30 cellular contexts compared by ENCODE assay signal in the genomic region with DNA sequence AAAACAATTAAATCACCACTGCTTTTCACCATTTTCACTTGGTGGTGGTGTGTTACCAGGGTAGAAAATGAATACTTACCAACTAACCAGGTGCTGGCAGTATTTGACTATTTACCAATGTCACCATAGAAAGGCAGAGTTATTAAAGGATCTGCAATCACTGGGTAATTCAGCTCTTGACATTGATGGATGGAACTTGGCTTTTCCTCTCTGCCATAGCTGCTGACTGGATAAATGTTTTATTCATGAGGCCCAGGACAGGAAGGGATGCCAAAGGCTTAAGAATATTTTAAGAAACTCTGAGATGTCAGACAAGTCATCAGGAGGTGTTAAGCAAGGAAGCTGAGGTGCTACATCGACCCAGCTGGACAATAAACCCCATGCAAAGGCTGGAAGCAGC.
DNase-seq lines count a peak whose midpoint lies in the region; ATAC-seq and TF ChIP-seq lines count a peak whose summit lies in the region.
"Had no signal": no experiment of that assay in that cellular context is flagged by ENCODE, and none has a peak within 500 bp of the region (broad histone marks: within the 10 kb centered on the region; RNA-seq: fewer than 3 reads in every experiment).

No MANE protein-coding gene starts in this region.

- ATAC-seq in natural killer cell, result no peak
- ATAC-seq: activated T-cell treated with anti-CD3 and anti-CD28 coated beads, Interleukin-2, amount 50 U/mL, for 4 hours; body of pancreas; natural killer cell treated with Interleukin-12 subunit alpha and Interleukin-12 subunit beta and Interleukin-15 and Interleukin-18, amount 100 ng/mL, for 72 hours; Panc1; right lobe of liver; stimulated activated effector memory CD8-positive, alpha-beta T cell treated with anti-CD3 and anti-CD28 coated beads, Interleukin-12 subunit alpha, Interleukin-12 subunit beta, amount 100 ng/mL, for 72 hours had no signal

- no peak overlapping the region for H3K4me3 Mint-ChIP-seq in natural killer cell
- H3K4me3 Mint-ChIP-seq: activated CD4-positive, alpha-beta T cell treated with anti-CD3 and anti-CD28 coated beads, Interleukin-2, amount 10 ng/mL, durations not matched to agents 24 days and 14 days; activated T-cell treated with anti-CD3 and anti-CD28 coated beads, Interleukin-2, amount 50 U/mL, for 4 hours; CD14-positive monocyte; natural killer cell treated with Interleukin-12 subunit alpha and Interleukin-12 subunit beta and Interleukin-15 and Interleukin-18, amount 100 ng/mL, for 72 hours; stimulated activated effector memory CD8-positive, alpha-beta T cell treated with anti-CD3 and anti-CD28 coated beads, Interleukin-12 subunit alpha, Interleukin-12 subunit beta, amount 100 ng/mL, for 72 hours had no signal

- H3K36me3 Mint-ChIP-seq in natural killer cell, result no peaks in the 10 kb centered on the region
- H3K36me3 Mint-ChIP-seq: CD14-positive monocyte; natural killer cell treated with Interleukin-12 subunit alpha and Interleukin-12 subunit beta and Interleukin-15 and Interleukin-18, amount 100 ng/mL, for 72 hours; stimulated activated effector memory CD8-positive, alpha-beta T cell treated with anti-CD3 and anti-CD28 coated beads, Interleukin-12 subunit alpha, Interleukin-12 subunit beta, amount 100 ng/mL, for 72 hours had no signal

- intact Hi-C loops in natural killer cell (cut with micrococcal nuclease), result no loop called here

- no peaks in the 10 kb centered on the region for H3K9me3 Mint-ChIP-seq in natural killer cell
- H3K9me3 Mint-ChIP-seq: activated T-cell treated with anti-CD3 and anti-CD28 coated beads, Interleukin-2, amount 50 U/mL, for 4 hours; natural killer cell treated with Interleukin-12 subunit alpha and Interleukin-12 subunit beta and Interleukin-15 and Interleukin-18, amount 100 ng/mL, for 72 hours; stimulated activated effector memory CD8-positive, alpha-beta T cell treated with anti-CD3 and anti-CD28 coated beads, Interleukin-12 subunit alpha, Interleukin-12 subunit beta, amount 100 ng/mL, for 72 hours had no signal

- TF ChIP-seq CTCF in fibroblast of pulmonary artery (IDR thresholded peaks at IDR 0.05; ENCODE audit: low read length, missing control alignments), result no peak
- no peak for TF ChIP-seq CTCF in natural killer cell (IDR thresholded peaks at IDR 0.05)

- no peak overlapping the region for H3K4me3 ChIP-seq in fibroblast of pulmonary artery (replicated peaks; ENCODE audit: low read depth, low read length)
- H3K4me3 ChIP-seq: body of pancreas, dorsolateral prefrontal cortex, GM23248, ovary, right lobe of liver, upper lobe of left lung had no signal

- H3K27ac Mint-ChIP-seq in natural killer cell, result no peak overlapping the region
- H3K27ac Mint-ChIP-seq: activated CD4-positive, alpha-beta T cell treated with anti-CD3 and anti-CD28 coated beads, Interleukin-2, amount 10 ng/mL, durations not matched to agents 24 days and 14 days; CD14-positive monocyte; natural killer cell treated with Interleukin-12 subunit alpha and Interleukin-12 subunit beta and Interleukin-15 and Interleukin-18, amount 100 ng/mL, for 72 hours; stimulated activated effector memory CD8-positive, alpha-beta T cell treated with anti-CD3 and anti-CD28 coated beads, Interleukin-12 subunit alpha, Interleukin-12 subunit beta, amount 100 ng/mL, for 72 hours had no signal

- H3K27me3 Mint-ChIP-seq in natural killer cell (ENCODE audit: low read depth in 2 of 2), result peaks cover 0 to 7% of the 10 kb centered on the region in 2 donors
- H3K27me3 Mint-ChIP-seq: activated CD4-positive, alpha-beta T cell treated with anti-CD3 and anti-CD28 coated beads, Interleukin-2, amount 10 ng/mL, durations not matched to agents 24 days and 14 days had no signal

- DNase-seq in A172 (ENCODE audit: low spot score) (peak; percentile 10), COLO829 (ENCODE audit: low spot score) (peak; percentile 46), NCI-H226 (peak; percentile 53), fibroblast of pulmonary artery (ENCODE audit: low read depth) (peak; percentile 6), natural killer cell (no peak), cerebellar cortex (ENCODE audit: low spot score) (no peak)
- DNase-seq in stimulated activated CD8-positive, alpha-beta memory T cell treated with anti-CD3 and anti-CD28 coated beads, Interleukin-4, amount 100 ng/mL, for 48 hours, result no peak
- DNase-seq: activated CD4-positive, alpha-beta T cell treated with anti-CD3 and anti-CD28 coated beads, Interleukin-2, amount 10 ng/mL, durations not matched to agents 24 days and 14 days; activated gamma-delta T cell treated with Interleukin-2 at 50 U/mL for 16 hours; activated T-cell treated with anti-CD3 and anti-CD28 coated beads, Interleukin-2, amount 50 U/mL, for 4 hours; body of pancreas; dorsolateral prefrontal cortex; GM23248; islet precursor cell; NCI-H187 treated with DMSO at 0.1 percent for 48 hours; NCI-H345; NK-92 treated with Interleukin-12 subunit alpha and Interleukin-12 subunit beta, amount 100 ng/mL, for 24 hours; ovary; right lobe of liver; SIG-M5; stimulated activated CD4-positive, alpha-beta T cell treated with anti-CD3 and anti-CD28 coated beads, Interleukin-12 subunit alpha, Interleukin-12 subunit beta, amount 100 ng/mL, for 4 hours; stimulated activated CD4-positive, alpha-beta T cell treated with anti-CD3 and anti-CD28 coated beads, Interleukin-4, amount 100 ng/mL, for 1 hour; SW 1271; T-helper 9 cell; upper lobe of left lung; WERI-Rb-1 had no signal

- H3K4me1 Mint-ChIP-seq in natural killer cell, result peaks cover 6 to 16% of the 10 kb centered on the region in 2 donors
- H3K4me1 Mint-ChIP-seq: CD14-positive monocyte had no signal

Comparison
In these comparisons a context has a peak if more than half of its experiments do, and no peak if none do; other contexts are left out.
1. DNase-seq: peak in A172 (single experiment), COLO829 (single experiment), NCI-H226 (single experiment) and fibroblast of pulmonary artery (single experiment); none in stimulated activated CD8-positive, alpha-beta memory T cell treated with anti-CD3 and anti-CD28 coated beads, Interleukin-4, amount 100 ng/mL, for 48 hours (single experiment), natural killer cell (single experiment) and cerebellar cortex (single experiment).